In the genomic region with DNA sequence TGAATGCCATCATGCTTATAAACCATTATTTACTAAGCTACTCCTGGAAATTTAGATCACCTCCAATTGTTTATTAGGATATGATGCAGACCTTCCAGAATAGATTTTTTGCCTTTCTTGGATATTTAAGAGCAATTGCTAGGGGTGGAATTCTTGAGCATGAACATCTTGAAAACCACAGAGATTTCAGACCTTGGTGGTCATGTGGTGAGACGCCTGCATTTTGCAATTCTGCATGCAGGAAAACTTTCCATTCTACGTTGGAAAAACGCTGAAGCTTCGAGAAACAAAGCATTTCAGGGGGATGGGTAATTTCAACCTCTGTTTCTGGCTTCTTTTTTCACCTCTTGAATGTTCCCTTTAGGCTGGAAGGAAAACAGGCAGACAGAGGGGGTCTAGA, we compare ENCODE assay signal across 25 cellular contexts.
DNase-seq lines count a peak whose midpoint lies in the region; ATAC-seq and TF ChIP-seq lines count a peak whose summit lies in the region.
"Had no signal": no experiment of that assay in that cellular context is flagged by ENCODE, and none has a peak within 500 bp of the region (broad histone marks: within the 10 kb centered on the region; RNA-seq: fewer than 3 reads in every experiment).

No MANE protein-coding gene starts in this region.

- H3K27ac Mint-ChIP-seq in stimulated activated naive B cell treated with anti-CD40 and anti-IgM and Interleukin-4, amounts not matched to agents 10 μg/mL and 1 μg/mL and 100 μg/mL, for 72 hours: no peak overlapping the region
- no peak overlapping the region for H3K27ac Mint-ChIP-seq in activated T-cell treated with anti-CD3 and anti-CD28 coated beads, Interleukin-2, amount 50 U/mL, for 24 hours
- H3K27ac Mint-ChIP-seq in activated T-helper 1 cell treated with anti-CD3 and anti-CD28 coated beads, Interleukin-12 subunit alpha, Interleukin-12 subunit beta, Interleukin-2, Interleukin-4 antibody, amounts not matched to agents 30 ng/mL and 10 ng/mL and 1 ng/mL, durations not matched to agents 14 hours and 24 hours and 36 hours: no peak overlapping the region
- H3K27ac Mint-ChIP-seq: activated CD4-positive, alpha-beta T cell treated with anti-CD3 and anti-CD28 coated beads, Interleukin-2, amount 10 ng/mL, durations not matched to agents 24 days and 14 days; T-cell had no signal

- H3K36me3 Mint-ChIP-seq in stimulated activated naive B cell treated with anti-CD40 and anti-IgM and Interleukin-4, amounts not matched to agents 10 μg/mL and 1 μg/mL and 100 μg/mL, for 72 hours: peaks cover 24 to 38% of the 10 kb centered on the region in 2 donors
- peaks cover 78% of the 10 kb centered on the region for H3K36me3 Mint-ChIP-seq in activated T-cell treated with anti-CD3 and anti-CD28 coated beads, Interleukin-2, amount 50 U/mL, for 24 hours (ENCODE audit: low read depth)
- H3K36me3 Mint-ChIP-seq in activated T-helper 1 cell treated with anti-CD3 and anti-CD28 coated beads, Interleukin-12 subunit alpha, Interleukin-12 subunit beta, Interleukin-2, Interleukin-4 antibody, amounts not matched to agents 30 ng/mL and 10 ng/mL and 1 ng/mL, durations not matched to agents 14 hours and 24 hours and 36 hours (ENCODE audit: low read depth): no peaks in the 10 kb centered on the region

- peaks cover 0 to 3% of the 10 kb centered on the region in 2 donors for H3K4me1 Mint-ChIP-seq in stimulated activated naive B cell treated with anti-CD40 and anti-IgM and Interleukin-4, amounts not matched to agents 10 μg/mL and 1 μg/mL and 100 μg/mL, for 72 hours
- no peaks in the 10 kb centered on the region for H3K4me1 Mint-ChIP-seq in activated T-cell treated with anti-CD3 and anti-CD28 coated beads, Interleukin-2, amount 50 U/mL, for 24 hours (ENCODE audit: low read depth)
- H3K4me1 Mint-ChIP-seq in activated T-helper 1 cell treated with anti-CD3 and anti-CD28 coated beads, Interleukin-12 subunit alpha, Interleukin-12 subunit beta, Interleukin-2, Interleukin-4 antibody, amounts not matched to agents 30 ng/mL and 10 ng/mL and 1 ng/mL, durations not matched to agents 14 hours and 24 hours and 36 hours (ENCODE audit: low read depth): no peaks in the 10 kb centered on the region
- H3K4me1 Mint-ChIP-seq: activated CD4-positive, alpha-beta T cell treated with anti-CD3 and anti-CD28 coated beads, Interleukin-2, amount 10 ng/mL, durations not matched to agents 24 days and 14 days had no signal

- no peak overlapping the region for H3K4me3 ChIP-seq in astrocyte of the cerebellum (ENCODE audit: low read depth, low read length)
- no peak overlapping the region for H3K4me3 ChIP-seq in fibroblast of villous mesenchyme (ENCODE audit: low read depth, low read length)
- H3K4me3 ChIP-seq: BLaER1 treated with 17β-estradiol and CSF1 and Interleukin-3, amounts not matched to agents 10 nM and 100 nM; coronary artery; gastroesophageal sphincter; GM12878; tibial nerve had no signal

- DNase-seq in GM04503 (ENCODE audit: low read depth) (peak; percentile 49), astrocyte of the cerebellum (ENCODE audit: low read depth) (peak; percentile 75), fibroblast of villous mesenchyme (ENCODE audit: low read depth) (peak; percentile 94), renal cortical epithelial cell (ENCODE audit: low read depth) (peak; percentile 21)
- DNase-seq in stimulated activated naive B cell treated with anti-CD40 and anti-IgM and Interleukin-4, amounts not matched to agents 10 μg/mL and 1 μg/mL and 100 μg/mL, for 72 hours: no peak
- no peak for DNase-seq in activated T-cell treated with anti-CD3 and anti-CD28 coated beads, Interleukin-2, amount 50 U/mL, for 24 hours
- no peak for DNase-seq in activated T-helper 1 cell treated with anti-CD3 and anti-CD28 coated beads, Interleukin-12 subunit alpha, Interleukin-12 subunit beta, Interleukin-2, Interleukin-4 antibody, amounts not matched to agents 30 ng/mL and 10 ng/mL and 1 ng/mL, durations not matched to agents 14 hours and 24 hours and 36 hours (ENCODE audit: low spot score)
- DNase-seq: activated CD4-positive, alpha-beta T cell treated with anti-CD3 and anti-CD28 coated beads, Interleukin-2, amount 10 ng/mL, durations not matched to agents 24 days and 14 days; activated gamma-delta T cell treated with Interleukin-2 at 50 U/mL for 16 hours; aorta; midbrain; NCI-H1417; NCI-H2171 treated with DMSO at 0.1 percent for 48 hours; NCI-H748 treated with DMSO at 0.1 percent for 48 hours; nucleus accumbens; right cardiac atrium; SHP77; stimulated activated naive CD8-positive, alpha-beta T cell treated with anti-CD3 and anti-CD28 coated beads, Interleukin-15, Interleukin-2, amounts not matched to agents 100 U/mL and 50 U/mL, for 24 hours; T-cell had no signal

- H3K4me3 Mint-ChIP-seq in stimulated activated naive B cell treated with anti-CD40 and anti-IgM and Interleukin-4, amounts not matched to agents 10 μg/mL and 1 μg/mL and 100 μg/mL, for 72 hours: no peak overlapping the region
- H3K4me3 Mint-ChIP-seq in activated T-cell treated with anti-CD3 and anti-CD28 coated beads, Interleukin-2, amount 50 U/mL, for 24 hours: no peak overlapping the region
- H3K4me3 Mint-ChIP-seq in activated T-helper 1 cell treated with anti-CD3 and anti-CD28 coated beads, Interleukin-12 subunit alpha, Interleukin-12 subunit beta, Interleukin-2, Interleukin-4 antibody, amounts not matched to agents 30 ng/mL and 10 ng/mL and 1 ng/mL, durations not matched to agents 14 hours and 24 hours and 36 hours: no peak overlapping the region
- H3K4me3 Mint-ChIP-seq: activated CD4-positive, alpha-beta T cell treated with anti-CD3 and anti-CD28 coated beads, Interleukin-2, amount 10 ng/mL, durations not matched to agents 24 days and 14 days; T-cell had no signal

- in situ Hi-C loops in astrocyte of the cerebellum (cut with HindIII; ENCODE audit: low sequenced_read_pairs): no loop called here

- peaks cover 7% of the 10 kb centered on the region in 2 donors for H3K9me3 Mint-ChIP-seq in stimulated activated naive B cell treated with anti-CD40 and anti-IgM and Interleukin-4, amounts not matched to agents 10 μg/mL and 1 μg/mL and 100 μg/mL, for 72 hours
- peaks cover 19% of the 10 kb centered on the region for H3K9me3 Mint-ChIP-seq in activated T-cell treated with anti-CD3 and anti-CD28 coated beads, Interleukin-2, amount 50 U/mL, for 24 hours
- peaks cover 10% of the 10 kb centered on the region for H3K9me3 Mint-ChIP-seq in activated T-helper 1 cell treated with anti-CD3 and anti-CD28 coated beads, Interleukin-12 subunit alpha, Interleukin-12 subunit beta, Interleukin-2, Interleukin-4 antibody, amounts not matched to agents 30 ng/mL and 10 ng/mL and 1 ng/mL, durations not matched to agents 14 hours and 24 hours and 36 hours

- TF ChIP-seq CTCF in astrocyte of the cerebellum (IDR thresholded peaks at IDR 0.05; ENCODE audit: low read depth, low read length, missing control alignments) (no peak), fibroblast of villous mesenchyme (IDR thresholded peaks at IDR 0.05; ENCODE audit: insufficient read depth, low read depth, low read length) (no peak)

- intact Hi-C loops in activated T-helper 1 cell treated with anti-CD3 and anti-CD28 coated beads, Interleukin-12 subunit alpha, Interleukin-12 subunit beta, Interleukin-2, Interleukin-4 antibody, amounts not matched to agents 30 ng/mL and 10 ng/mL and 1 ng/mL, durations not matched to agents 14 hours and 24 hours and 36 hours (cut with micrococcal nuclease): no loop called here

- ATAC-seq in stimulated activated naive B cell treated with anti-CD40 and anti-IgM and Interleukin-4, amounts not matched to agents 10 μg/mL and 1 μg/mL and 100 μg/mL, for 72 hours (replicated peaks): no peak
- ATAC-seq in HG03571 (IDR thresholded peaks at IDR 0.05; ENCODE audit: unreplicated experiment): no peak
- ATAC-seq: gastroesophageal sphincter; GM12878; right cardiac atrium; stimulated activated naive CD8-positive, alpha-beta T cell treated with anti-CD3 and anti-CD28 coated beads, Interleukin-15, Interleukin-2, amounts not matched to agents 100 U/mL and 50 U/mL, for 24 hours; T-cell had no signal

- H3K27me3 Mint-ChIP-seq in stimulated activated naive B cell treated with anti-CD40 and anti-IgM and Interleukin-4, amounts not matched to agents 10 μg/mL and 1 μg/mL and 100 μg/mL, for 72 hours: no peaks in the 10 kb centered on the region
- H3K27me3 Mint-ChIP-seq in activated T-cell treated with anti-CD3 and anti-CD28 coated beads, Interleukin-2, amount 50 U/mL, for 24 hours: no peaks in the 10 kb centered on the region
- no peaks in the 10 kb centered on the region for H3K27me3 Mint-ChIP-seq in activated T-helper 1 cell treated with anti-CD3 and anti-CD28 coated beads, Interleukin-12 subunit alpha, Interleukin-12 subunit beta, Interleukin-2, Interleukin-4 antibody, amounts not matched to agents 30 ng/mL and 10 ng/mL and 1 ng/mL, durations not matched to agents 14 hours and 24 hours and 36 hours (ENCODE audit: insufficient read depth)
- H3K27me3 Mint-ChIP-seq: activated CD4-positive, alpha-beta T cell treated with anti-CD3 and anti-CD28 coated beads, Interleukin-2, amount 10 ng/mL, durations not matched to agents 24 days and 14 days; T-cell had no signal

Comparison
In these comparisons a context has a peak if more than half of its experiments do, and no peak if none do; other contexts are left out.
1. DNase-seq: peak in GM04503 (single experiment), astrocyte of the cerebellum (single experiment), fibroblast of villous mesenchyme (single experiment) and renal cortical epithelial cell (single experiment); none in stimulated activated naive B cell treated with anti-CD40 and anti-IgM and Interleukin-4, amounts not matched to agents 10 μg/mL and 1 μg/mL and 100 μg/mL, for 72 hours (single experiment), activated T-cell treated with anti-CD3 and anti-CD28 coated beads, Interleukin-2, amount 50 U/mL, for 24 hours (single experiment) and activated T-helper 1 cell treated with anti-CD3 and anti-CD28 coated beads, Interleukin-12 subunit alpha, Interleukin-12 subunit beta, Interleukin-2, Interleukin-4 antibody, amounts not matched to agents 30 ng/mL and 10 ng/mL and 1 ng/mL, durations not matched to agents 14 hours and 24 hours and 36 hours (single experiment).